ENCODE assay signal across 10 cellular contexts in the genomic region with DNA sequence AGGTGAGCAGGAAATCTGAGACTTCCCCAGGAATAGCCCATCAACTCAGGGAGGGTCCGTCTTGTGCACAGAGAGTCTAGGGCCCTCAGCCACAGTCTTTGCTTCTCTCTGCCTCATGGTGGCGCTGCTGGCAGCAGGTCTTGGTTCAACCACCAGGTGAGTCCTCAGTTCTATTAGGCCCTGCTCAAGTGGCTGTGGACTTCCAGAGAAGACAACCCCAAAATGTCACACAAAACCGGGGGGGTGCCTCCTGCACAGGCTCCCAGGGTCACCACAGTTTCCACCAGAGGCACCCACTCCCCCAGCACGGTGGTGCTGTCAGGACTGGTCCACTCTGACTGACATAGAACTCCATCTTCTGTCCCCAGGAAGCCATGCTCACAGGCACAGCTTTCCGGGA. TPM values are rescaled to one million over a fixed set of nuclear protein-coding genes. Genes with fewer than 3 reads are reported as not detected.
DNase-seq lines count a peak whose midpoint lies in the region; ATAC-seq and TF ChIP-seq lines count a peak whose summit lies in the region.
"Had no signal": no experiment of that assay in that cellular context is flagged by ENCODE, and none has a peak within 500 bp of the region (broad histone marks: within the 10 kb centered on the region; RNA-seq: fewer than 3 reads in every experiment).

No MANE protein-coding gene starts in this region.

- H3K4me3 Mint-ChIP-seq in activated T-cell treated with anti-CD3 and anti-CD28 coated beads, Interleukin-2, amount 50 U/mL, for 72 hours, result no peak overlapping the region

- TF ChIP-seq CTCF in OCI-LY1 (IDR thresholded peaks at IDR 0.05; ENCODE audit: low read length) (peak; percentile 75), foreskin fibroblast (IDR thresholded peaks at IDR 0.05; ENCODE audit: low read depth, low read length) (peak; percentile 14)

- H3K9me3 ChIP-seq in OCI-LY1 (ENCODE audit: low read length), result no peaks in the 10 kb centered on the region

- H3K4me3 ChIP-seq in OCI-LY1 (ENCODE audit: low read depth, low read length, poor library complexity, severe bottlenecking) (no peak overlapping the region), foreskin fibroblast (ENCODE audit: low read depth in 1 of 2, low read length in 2 of 2) (no peak overlapping the region)
- H3K4me3 ChIP-seq: skin epidermis had no signal

- no peak overlapping the region for H3K27ac Mint-ChIP-seq in activated T-cell treated with anti-CD3 and anti-CD28 coated beads, Interleukin-2, amount 50 U/mL, for 72 hours

- H3K27ac ChIP-seq in OCI-LY1 (ENCODE audit: low read depth, low read length, poor library complexity, severe bottlenecking), result no peak overlapping the region
- H3K27ac ChIP-seq: skin epidermis had no signal

- no peaks in the 10 kb centered on the region for H3F3A ChIP-seq in OCI-LY1 (ENCODE audit: insufficient read depth, low read length)

- peaks cover 5% of the 10 kb centered on the region; the same call in 1 of the 2 replicates for H3K27me3 ChIP-seq in OCI-LY1 (ENCODE audit: insufficient read depth, low read length)

- no peak overlapping the region for H3K9ac ChIP-seq in OCI-LY1 (ENCODE audit: low read length)

- no peak overlapping the region for H3K4me2 ChIP-seq in OCI-LY1 (ENCODE audit: low read length)

- no peaks in the 10 kb centered on the region for H4K20me1 ChIP-seq in OCI-LY1 (ENCODE audit: insufficient read depth, low read length)

- peaks cover 7% of the 10 kb centered on the region for H3K4me1 ChIP-seq in OCI-LY1 (ENCODE audit: insufficient read depth, low read length, severe bottlenecking)

- H3K9me2 ChIP-seq in OCI-LY1 (ENCODE audit: low read depth, low read length), result no peaks in the 10 kb centered on the region

- no peaks in the 10 kb centered on the region for H3K79me2 ChIP-seq in OCI-LY1 (ENCODE audit: insufficient read depth, low read length)

- H3K9me3 Mint-ChIP-seq in activated T-cell treated with anti-CD3 and anti-CD28 coated beads, Interleukin-2, amount 50 U/mL, for 72 hours, result no peaks in the 10 kb centered on the region

- peaks cover 5% of the 10 kb centered on the region for H3K4me1 Mint-ChIP-seq in activated T-cell treated with anti-CD3 and anti-CD28 coated beads, Interleukin-2, amount 50 U/mL, for 72 hours (ENCODE audit: low read depth)

- no peak overlapping the region for H2AFZ ChIP-seq in OCI-LY1 (ENCODE audit: low read length)

- ATAC-seq in activated T-cell treated with anti-CD3 and anti-CD28 coated beads, Interleukin-2, amount 50 U/mL, for 72 hours (replicated peaks in 1 of 2), result peak; percentile 39 to 56
- no peak for ATAC-seq in HG03565 (IDR thresholded peaks at IDR 0.05; ENCODE audit: unreplicated experiment)

- no peaks in the 10 kb centered on the region for H3K36me3 Mint-ChIP-seq in activated T-cell treated with anti-CD3 and anti-CD28 coated beads, Interleukin-2, amount 50 U/mL, for 72 hours (ENCODE audit: insufficient read depth in 2 of 2)

- DNase-seq in activated T-cell treated with anti-CD3 and anti-CD28 coated beads, Interleukin-2, amount 50 U/mL, for 72 hours, result peak; percentile 29 to 31
- DNase-seq in activated T-cell treated with anti-CD3 and anti-CD28 coated beads, Interleukin-2, amount 50 U/mL, for 48 hours, result no peak
- DNase-seq in foreskin fibroblast (no peak), A172 (ENCODE audit: low spot score) (no peak), DMS153 treated with DMSO at 0.1 percent for 48 hours (lab: John Stamatoyannopoulos, UW; ENCODE audit: unreplicated experiment) (no peak)
- DNase-seq in stimulated activated CD8-positive, alpha-beta memory T cell treated with anti-CD3 and anti-CD28 coated beads, Interleukin-4, amount 100 ng/mL, for 48 hours, result peak; percentile 45
- DNase-seq: substantia nigra had no signal

- H3K27me3 Mint-ChIP-seq in activated T-cell treated with anti-CD3 and anti-CD28 coated beads, Interleukin-2, amount 50 U/mL, for 72 hours (ENCODE audit: low read depth), result peaks cover 25% of the 10 kb centered on the region

- no peaks in the 10 kb centered on the region for H3K36me3 ChIP-seq in OCI-LY1 (ENCODE audit: insufficient read depth, low read length)

RNA-seq across cellular contexts. Expression of gene CHRNG, which starts 2.4 kb away (rescaled TPM):
- total RNA-seq in activated T-cell treated with anti-CD3 and anti-CD28 coated beads, Interleukin-2, amount 50 U/mL, for 72 hours, result not detected
- total RNA-seq in A172 (2014; rRNA removed; shearing (Covaris generic)), result not detected in 2 replicates

RNA-seq across cellular contexts. Expression of gene CHRND, which starts 11.1 kb away (rescaled TPM):
- not detected for total RNA-seq in activated T-cell treated with anti-CD3 and anti-CD28 coated beads, Interleukin-2, amount 50 U/mL, for 72 hours
- not detected in 2 replicates for total RNA-seq in A172 (2014; rRNA removed; shearing (Covaris generic))

RNA-seq across cellular contexts. Expression of gene TIGD1, which starts 13.3 kb away (rescaled TPM):
- 10 to 100 TPM in 1 of 2 donors, 1 to 10 TPM in 1; 7.0 to 10.5 TPM for total RNA-seq in activated T-cell treated with anti-CD3 and anti-CD28 coated beads, Interleukin-2, amount 50 U/mL, for 72 hours
- total RNA-seq in A172 (2014; rRNA removed; shearing (Covaris generic)), result 11.5 and 11.8 TPM in 2 replicates

RNA-seq across cellular contexts. Expression of gene EIF4E2, which starts 13.4 kb away (rescaled TPM):
- total RNA-seq in activated T-cell treated with anti-CD3 and anti-CD28 coated beads, Interleukin-2, amount 50 U/mL, for 72 hours, result 10 to 100 TPM; 42.6 to 42.7 TPM
- total RNA-seq in A172 (2014; rRNA removed; shearing (Covaris generic)), result 122 and 140 TPM in 2 replicates

RNA-seq across cellular contexts. Expression of gene PRSS56, which starts 16.9 kb away (rescaled TPM):
- under 1 TPM in 1 of 2 donors, not detected in 1; 0.39 TPM for total RNA-seq in activated T-cell treated with anti-CD3 and anti-CD28 coated beads, Interleukin-2, amount 50 U/mL, for 72 hours
- total RNA-seq in A172 (2014; rRNA removed; shearing (Covaris generic)), result not detected in 2 replicates

Comparison
In these comparisons a context has a peak if more than half of its experiments do, and no peak if none do; other contexts are left out.
1. DNase-seq: peak in activated T-cell treated with anti-CD3 and anti-CD28 coated beads, Interleukin-2, amount 50 U/mL, for 72 hours (2 of 2) and stimulated activated CD8-positive, alpha-beta memory T cell treated with anti-CD3 and anti-CD28 coated beads, Interleukin-4, amount 100 ng/mL, for 48 hours (single experiment); none in activated T-cell treated with anti-CD3 and anti-CD28 coated beads, Interleukin-2, amount 50 U/mL, for 48 hours (0 of 2), foreskin fibroblast (0 of 2), A172 (single experiment) and DMS153 treated with DMSO at 0.1 percent for 48 hours (single experiment).